19 cellular contexts compared by ENCODE assay signal in genomic region chr9:134690946-134691694, GRCh38. TPM values are rescaled to one million over a fixed set of nuclear protein-coding genes. Genes with fewer than 3 reads are reported as not detected.
DNase-seq lines count a peak whose midpoint lies in the region; ATAC-seq and TF ChIP-seq lines count a peak whose summit lies in the region.
"Had no signal": no experiment of that assay in that cellular context is flagged by ENCODE, and none has a peak within 500 bp of the region (broad histone marks: within the 10 kb centered on the region; RNA-seq: fewer than 3 reads in every experiment).

No MANE protein-coding gene starts in this region.

- H3K4me3 ChIP-seq in cardiac muscle cell (no peak overlapping the region), aorta (ENCODE audit: low read length in 2 of 2) (no peak overlapping the region)
- H3K4me3 ChIP-seq: A549, dorsolateral prefrontal cortex, right lobe of liver, thoracic aorta had no signal

- H3K27ac Mint-ChIP-seq in activated CD4-positive, alpha-beta T cell treated with anti-CD3 and anti-CD28 coated beads, Interleukin-2, amount 10 ng/mL, durations not matched to agents 7 days and 5 days: peak overlapping the region; percentile 14
- peak overlapping the region; percentile 39 for H3K27ac Mint-ChIP-seq in mesothelial cell of epicardium
- H3K27ac Mint-ChIP-seq in activated T-helper 1 cell treated with anti-CD3 and anti-CD28 coated beads, Interleukin-12 subunit alpha, Interleukin-12 subunit beta, Interleukin-2, Interleukin-4 antibody, amounts not matched to agents 30 ng/mL and 10 ng/mL and 1 ng/mL, durations not matched to agents 14 hours and 24 hours and 36 hours: no peak overlapping the region
- H3K27ac Mint-ChIP-seq in activated CD8-positive, alpha-beta memory T cell treated with anti-CD3 and anti-CD28 coated beads, Interleukin-2, amount 10 ng/mL, durations not matched to agents 7 days and 5 days: no peak overlapping the region
- H3K27ac Mint-ChIP-seq: CD8-positive, alpha-beta T cell; nephron; T-helper 1 cell treated with Interleukin-12 subunit alpha and Interleukin-12 subunit beta and Interleukin-4 antibody, amounts not matched to agents 30 μg/mL and 1 μg/mL, for 36 hours had no signal

- CTCF ChIA-PET in activated CD4-positive, alpha-beta T cell treated with anti-CD3 and anti-CD28 coated beads, Interleukin-2, amount 10 ng/mL, durations not matched to agents 7 days and 5 days (lab: Charles Lee): no interaction called here
- CTCF ChIA-PET in activated CD8-positive, alpha-beta memory T cell treated with anti-CD3 and anti-CD28 coated beads, Interleukin-2, amount 10 ng/mL, durations not matched to agents 7 days and 5 days (lab: Charles Lee): interaction anchor here (0.9 kb wide), 1 partner anchor 262 kb away, joined by 5 read pairs; no protein-coding TSS in a partner anchor

- H3K4me1 ChIP-seq in cardiac muscle cell (ENCODE audit: low read depth) (peaks cover 29% of the 10 kb centered on the region), aorta (ENCODE audit: control insufficient read depth in 1 of 2, insufficient read depth in 2 of 2, low read length in 2 of 2) (no peaks in the 10 kb centered on the region)
- H3K4me1 ChIP-seq: right lobe of liver had no signal

- ATAC-seq in aorta (ENCODE audit: low FRiP score) (no peak), HG03175 (IDR thresholded peaks at IDR 0.05; ENCODE audit: unreplicated experiment) (no peak)
- ATAC-seq in activated CD8-positive, alpha-beta memory T cell treated with anti-CD3 and anti-CD28 coated beads, Interleukin-2, amount 10 ng/mL, durations not matched to agents 7 days and 5 days: no peak
- ATAC-seq: A549; activated CD4-positive, CD25-positive, alpha-beta regulatory T cell treated with anti-CD3 and anti-CD28 coated beads, Interleukin-2, amount 50 U/mL, for 24 hours; CD8-positive, alpha-beta T cell; esophagus mucosa had no signal

- H3K27ac ChIP-seq in cardiac muscle cell: peak overlapping the region; percentile 77
- H3K27ac ChIP-seq in aorta (ENCODE audit: low read depth in 1 of 2, low read length in 2 of 2): no peak overlapping the region
- H3K27ac ChIP-seq: dorsolateral prefrontal cortex, right lobe of liver, thoracic aorta had no signal

- H3K36me3 Mint-ChIP-seq in activated CD4-positive, alpha-beta T cell treated with anti-CD3 and anti-CD28 coated beads, Interleukin-2, amount 10 ng/mL, durations not matched to agents 7 days and 5 days (ENCODE audit: low read depth): no peaks in the 10 kb centered on the region
- H3K36me3 Mint-ChIP-seq in mesothelial cell of epicardium: peaks cover 20% of the 10 kb centered on the region
- H3K36me3 Mint-ChIP-seq in activated T-helper 1 cell treated with anti-CD3 and anti-CD28 coated beads, Interleukin-12 subunit alpha, Interleukin-12 subunit beta, Interleukin-2, Interleukin-4 antibody, amounts not matched to agents 30 ng/mL and 10 ng/mL and 1 ng/mL, durations not matched to agents 14 hours and 24 hours and 36 hours (ENCODE audit: low read depth): no peaks in the 10 kb centered on the region
- no peaks in the 10 kb centered on the region for H3K36me3 Mint-ChIP-seq in activated CD8-positive, alpha-beta memory T cell treated with anti-CD3 and anti-CD28 coated beads, Interleukin-2, amount 10 ng/mL, durations not matched to agents 7 days and 5 days
- H3K36me3 Mint-ChIP-seq: CD8-positive, alpha-beta T cell had no signal

- TF ChIP-seq CTCF in cardiac muscle cell (IDR thresholded peaks at IDR 0.05; ENCODE audit: low read depth, low read length) (no peak), mesothelial cell of epicardium (IDR thresholded peaks at IDR 0.05; ENCODE audit: unreplicated experiment) (no peak)

- no peak overlapping the region for H3K4me3 Mint-ChIP-seq in activated CD4-positive, alpha-beta T cell treated with anti-CD3 and anti-CD28 coated beads, Interleukin-2, amount 10 ng/mL, durations not matched to agents 7 days and 5 days
- H3K4me3 Mint-ChIP-seq in mesothelial cell of epicardium: no peak overlapping the region
- H3K4me3 Mint-ChIP-seq in activated T-helper 1 cell treated with anti-CD3 and anti-CD28 coated beads, Interleukin-12 subunit alpha, Interleukin-12 subunit beta, Interleukin-2, Interleukin-4 antibody, amounts not matched to agents 30 ng/mL and 10 ng/mL and 1 ng/mL, durations not matched to agents 14 hours and 24 hours and 36 hours: no peak overlapping the region
- no peak overlapping the region for H3K4me3 Mint-ChIP-seq in activated CD8-positive, alpha-beta memory T cell treated with anti-CD3 and anti-CD28 coated beads, Interleukin-2, amount 10 ng/mL, durations not matched to agents 7 days and 5 days
- H3K4me3 Mint-ChIP-seq: CD8-positive, alpha-beta T cell; nephron; T-helper 1 cell treated with Interleukin-12 subunit alpha and Interleukin-12 subunit beta and Interleukin-4 antibody, amounts not matched to agents 30 μg/mL and 1 μg/mL, for 36 hours had no signal

- WGBS in aorta, 2 donors: 70% methylated on average over 31 of the region's 31 CpGs

- peaks cover 5% of the 10 kb centered on the region for H3K27me3 Mint-ChIP-seq in activated CD4-positive, alpha-beta T cell treated with anti-CD3 and anti-CD28 coated beads, Interleukin-2, amount 10 ng/mL, durations not matched to agents 7 days and 5 days
- H3K27me3 Mint-ChIP-seq in mesothelial cell of epicardium (ENCODE audit: low read depth): no peaks in the 10 kb centered on the region
- H3K27me3 Mint-ChIP-seq in activated T-helper 1 cell treated with anti-CD3 and anti-CD28 coated beads, Interleukin-12 subunit alpha, Interleukin-12 subunit beta, Interleukin-2, Interleukin-4 antibody, amounts not matched to agents 30 ng/mL and 10 ng/mL and 1 ng/mL, durations not matched to agents 14 hours and 24 hours and 36 hours (ENCODE audit: insufficient read depth): peaks cover 4% of the 10 kb centered on the region
- H3K27me3 Mint-ChIP-seq in activated CD8-positive, alpha-beta memory T cell treated with anti-CD3 and anti-CD28 coated beads, Interleukin-2, amount 10 ng/mL, durations not matched to agents 7 days and 5 days: peaks cover 2% of the 10 kb centered on the region

- peaks cover 6% of the 10 kb centered on the region for H3K4me1 Mint-ChIP-seq in activated CD4-positive, alpha-beta T cell treated with anti-CD3 and anti-CD28 coated beads, Interleukin-2, amount 10 ng/mL, durations not matched to agents 7 days and 5 days
- H3K4me1 Mint-ChIP-seq in mesothelial cell of epicardium: peaks cover 2% of the 10 kb centered on the region
- no peaks in the 10 kb centered on the region for H3K4me1 Mint-ChIP-seq in activated T-helper 1 cell treated with anti-CD3 and anti-CD28 coated beads, Interleukin-12 subunit alpha, Interleukin-12 subunit beta, Interleukin-2, Interleukin-4 antibody, amounts not matched to agents 30 ng/mL and 10 ng/mL and 1 ng/mL, durations not matched to agents 14 hours and 24 hours and 36 hours (ENCODE audit: low read depth)
- H3K4me1 Mint-ChIP-seq in activated CD8-positive, alpha-beta memory T cell treated with anti-CD3 and anti-CD28 coated beads, Interleukin-2, amount 10 ng/mL, durations not matched to agents 7 days and 5 days: peaks cover 3% of the 10 kb centered on the region
- H3K4me1 Mint-ChIP-seq: nephron had no signal

- no peak for DNase-seq in activated CD4-positive, alpha-beta T cell treated with anti-CD3 and anti-CD28 coated beads, Interleukin-2, amount 10 ng/mL, durations not matched to agents 7 days and 5 days
- no peak for DNase-seq in activated CD4-positive, alpha-beta T cell treated with anti-CD3 and anti-CD28 coated beads, Interleukin-2, amount 50 U/mL, for 48 hours
- DNase-seq in cardiac muscle cell (ENCODE audit: low read depth in 1 of 2, low spot score in 1 of 2) (peak in 1 of 2 donors; percentile 86), mesothelial cell of epicardium (ENCODE audit: low spot score in 2 of 2, unreplicated experiment in 2 of 2) (no peak), aorta (peak; percentile 49 to 54)
- DNase-seq in activated T-helper 1 cell treated with anti-CD3 and anti-CD28 coated beads, Interleukin-12 subunit alpha, Interleukin-12 subunit beta, Interleukin-2, Interleukin-4 antibody, amounts not matched to agents 30 ng/mL and 10 ng/mL and 1 ng/mL, durations not matched to agents 14 hours and 24 hours and 36 hours (ENCODE audit: low spot score): no peak
- DNase-seq in activated CD8-positive, alpha-beta memory T cell treated with anti-CD3 and anti-CD28 coated beads, Interleukin-2, amount 10 ng/mL, durations not matched to agents 7 days and 5 days: no peak
- DNase-seq: activated gamma-delta T cell treated with Interleukin-2 at 50 U/mL for 16 hours; CD8-positive, alpha-beta T cell; stimulated activated CD4-positive, alpha-beta T cell treated with anti-CD3 and anti-CD28 coated beads, Interleukin-4, amount 100 ng/mL, for 1 hour had no signal

- H3K27me3 ChIP-seq in cardiac muscle cell (no peaks in the 10 kb centered on the region), aorta (ENCODE audit: control insufficient read depth in 1 of 2, insufficient read depth in 2 of 2, low read length in 1 of 2) (no peaks in the 10 kb centered on the region)
- H3K27me3 ChIP-seq: dorsolateral prefrontal cortex, right lobe of liver had no signal

- H3K36me3 ChIP-seq in cardiac muscle cell (no peaks in the 10 kb centered on the region), aorta (ENCODE audit: control insufficient read depth in 1 of 2, insufficient read depth in 2 of 2, low read length in 1 of 2) (no peaks in the 10 kb centered on the region)
- H3K36me3 ChIP-seq: right lobe of liver had no signal

- no peaks in the 10 kb centered on the region for H3K9me3 ChIP-seq in cardiac muscle cell (ENCODE audit: low read depth)
- H3K9me3 ChIP-seq in aorta (ENCODE audit: control insufficient read depth, low read length): no peaks in the 10 kb centered on the region
- H3K9me3 ChIP-seq: A549, right lobe of liver, thoracic aorta had no signal

- POLR2A ChIA-PET in activated CD4-positive, alpha-beta T cell treated with anti-CD3 and anti-CD28 coated beads, Interleukin-2, amount 10 ng/mL, durations not matched to agents 7 days and 5 days (lab: Charles Lee): no interaction called here

- intact Hi-C loops in aorta (cut with DNase I): loop anchor here in 1 of 2 donors (10.0 kb wide), 1 partner anchor 46 kb away; the partner anchor contains the start of gene COL5A1
- intact Hi-C loops in activated T-helper 1 cell treated with anti-CD3 and anti-CD28 coated beads, Interleukin-12 subunit alpha, Interleukin-12 subunit beta, Interleukin-2, Interleukin-4 antibody, amounts not matched to agents 30 ng/mL and 10 ng/mL and 1 ng/mL, durations not matched to agents 14 hours and 24 hours and 36 hours (cut with micrococcal nuclease): no loop called here

- H3K9me3 Mint-ChIP-seq in activated CD4-positive, alpha-beta T cell treated with anti-CD3 and anti-CD28 coated beads, Interleukin-2, amount 10 ng/mL, durations not matched to agents 7 days and 5 days: no peaks in the 10 kb centered on the region
- H3K9me3 Mint-ChIP-seq in mesothelial cell of epicardium: no peaks in the 10 kb centered on the region
- H3K9me3 Mint-ChIP-seq in activated T-helper 1 cell treated with anti-CD3 and anti-CD28 coated beads, Interleukin-12 subunit alpha, Interleukin-12 subunit beta, Interleukin-2, Interleukin-4 antibody, amounts not matched to agents 30 ng/mL and 10 ng/mL and 1 ng/mL, durations not matched to agents 14 hours and 24 hours and 36 hours: no peaks in the 10 kb centered on the region
- no peaks in the 10 kb centered on the region for H3K9me3 Mint-ChIP-seq in activated CD8-positive, alpha-beta memory T cell treated with anti-CD3 and anti-CD28 coated beads, Interleukin-2, amount 10 ng/mL, durations not matched to agents 7 days and 5 days (ENCODE audit: low read depth)
- H3K9me3 Mint-ChIP-seq: CD8-positive, alpha-beta T cell; nephron; T-helper 1 cell treated with Interleukin-12 subunit alpha and Interleukin-12 subunit beta and Interleukin-4 antibody, amounts not matched to agents 30 μg/mL and 1 μg/mL, for 36 hours had no signal

RNA-seq across cellular contexts. Expression of gene COL5A1, which starts 49.5 kb away (rescaled TPM):
- total RNA-seq in activated CD4-positive, alpha-beta T cell treated with anti-CD3 and anti-CD28 coated beads, Interleukin-2, amount 10 ng/mL, durations not matched to agents 7 days and 5 days: under 1 TPM; 0.15 to 0.30 TPM
- 75.5 and 129 TPM in 2 replicates for total RNA-seq in cardiac muscle cell
- 34.5 and 50.7 TPM in 2 replicates for polyA plus RNA-seq in cardiac muscle cell
- 549 to 605 TPM (median 596 TPM) in 3 replicates for total RNA-seq in mesothelial cell of epicardium
- total RNA-seq in aorta: 100 to 1,000 TPM; 108 to 159 TPM
- polyA plus RNA-seq in aorta: 10 to 100 TPM; 18.7 to 57.7 TPM
- total RNA-seq in activated T-helper 1 cell treated with anti-CD3 and anti-CD28 coated beads, Interleukin-12 subunit alpha, Interleukin-12 subunit beta, Interleukin-2, Interleukin-4 antibody, amounts not matched to agents 30 ng/mL and 10 ng/mL and 1 ng/mL, durations not matched to agents 14 hours and 24 hours and 36 hours: not detected in 2 replicates
- total RNA-seq in activated CD8-positive, alpha-beta memory T cell treated with anti-CD3 and anti-CD28 coated beads, Interleukin-2, amount 10 ng/mL, durations not matched to agents 7 days and 5 days: under 1 TPM; 0.09 to 0.16 TPM

Comparison
In these comparisons a context has a peak if more than half of its experiments do, and no peak if none do; other contexts are left out.
1. DNase-seq: peak in aorta (2 of 2); none in activated CD4-positive, alpha-beta T cell treated with anti-CD3 and anti-CD28 coated beads, Interleukin-2, amount 10 ng/mL, durations not matched to agents 7 days and 5 days (single experiment), activated CD4-positive, alpha-beta T cell treated with anti-CD3 and anti-CD28 coated beads, Interleukin-2, amount 50 U/mL, for 48 hours (0 of 2), mesothelial cell of epicardium (0 of 2), activated T-helper 1 cell treated with anti-CD3 and anti-CD28 coated beads, Interleukin-12 subunit alpha, Interleukin-12 subunit beta, Interleukin-2, Interleukin-4 antibody, amounts not matched to agents 30 ng/mL and 10 ng/mL and 1 ng/mL, durations not matched to agents 14 hours and 24 hours and 36 hours (single experiment) and activated CD8-positive, alpha-beta memory T cell treated with anti-CD3 and anti-CD28 coated beads, Interleukin-2, amount 10 ng/mL, durations not matched to agents 7 days and 5 days (single experiment).
2. H3K27ac Mint-ChIP-seq: peak in activated CD4-positive, alpha-beta T cell treated with anti-CD3 and anti-CD28 coated beads, Interleukin-2, amount 10 ng/mL, durations not matched to agents 7 days and 5 days (single experiment) and mesothelial cell of epicardium (single experiment); none in activated T-helper 1 cell treated with anti-CD3 and anti-CD28 coated beads, Interleukin-12 subunit alpha, Interleukin-12 subunit beta, Interleukin-2, Interleukin-4 antibody, amounts not matched to agents 30 ng/mL and 10 ng/mL and 1 ng/mL, durations not matched to agents 14 hours and 24 hours and 36 hours (single experiment) and activated CD8-positive, alpha-beta memory T cell treated with anti-CD3 and anti-CD28 coated beads, Interleukin-2, amount 10 ng/mL, durations not matched to agents 7 days and 5 days (single experiment).
3. RNA of gene COL5A1, which starts 49.5 kb away (total RNA-seq): 549 to 605 TPM in mesothelial cell of epicardium, 108 to 159 TPM in aorta and 75.5 to 129 TPM in cardiac muscle cell; 0.15 to 0.30 TPM in activated CD4-positive, alpha-beta T cell treated with anti-CD3 and anti-CD28 coated beads, Interleukin-2, amount 10 ng/mL, durations not matched to agents 7 days and 5 days, 0.09 to 0.16 TPM in activated CD8-positive, alpha-beta memory T cell treated with anti-CD3 and anti-CD28 coated beads, Interleukin-2, amount 10 ng/mL, durations not matched to agents 7 days and 5 days and not detected in activated T-helper 1 cell treated with anti-CD3 and anti-CD28 coated beads, Interleukin-12 subunit alpha, Interleukin-12 subunit beta, Interleukin-2, Interleukin-4 antibody, amounts not matched to agents 30 ng/mL and 10 ng/mL and 1 ng/mL, durations not matched to agents 14 hours and 24 hours and 36 hours; every median in the first group is over 10 times any median in the second.